Comparison of ENCODE assay signal across 1 cellular context in the genomic region with DNA sequence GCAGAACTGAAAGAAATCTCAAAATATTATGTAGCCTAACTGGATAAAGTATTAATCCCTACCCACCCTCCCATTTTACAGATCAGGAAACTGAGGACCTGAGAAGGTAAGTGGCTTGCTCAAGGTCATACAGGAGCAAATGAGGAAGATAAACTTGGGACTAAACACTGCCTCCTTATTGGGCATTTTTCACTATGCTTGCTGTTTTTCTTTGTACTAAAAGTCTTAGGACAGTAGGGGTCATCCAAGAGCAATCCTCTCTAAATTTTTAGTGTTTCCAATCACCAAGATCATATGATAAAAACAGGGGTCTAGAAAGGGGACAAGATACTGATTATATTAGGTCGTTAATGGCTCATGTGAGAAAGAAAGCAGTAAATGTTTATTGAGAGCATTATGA.
TF ChIP-seq lines count a peak whose summit lies in the region.

No MANE protein-coding gene starts in this region.

TF ChIP-seq in SK-N-SH treated with all-trans-retinoic acid at 6 μM for 48 hours, 23 proteins besides CTCF, POLR2A, EP300 and RAD21 (continued from another document):
- TF ChIP-seq, protein P1, sequence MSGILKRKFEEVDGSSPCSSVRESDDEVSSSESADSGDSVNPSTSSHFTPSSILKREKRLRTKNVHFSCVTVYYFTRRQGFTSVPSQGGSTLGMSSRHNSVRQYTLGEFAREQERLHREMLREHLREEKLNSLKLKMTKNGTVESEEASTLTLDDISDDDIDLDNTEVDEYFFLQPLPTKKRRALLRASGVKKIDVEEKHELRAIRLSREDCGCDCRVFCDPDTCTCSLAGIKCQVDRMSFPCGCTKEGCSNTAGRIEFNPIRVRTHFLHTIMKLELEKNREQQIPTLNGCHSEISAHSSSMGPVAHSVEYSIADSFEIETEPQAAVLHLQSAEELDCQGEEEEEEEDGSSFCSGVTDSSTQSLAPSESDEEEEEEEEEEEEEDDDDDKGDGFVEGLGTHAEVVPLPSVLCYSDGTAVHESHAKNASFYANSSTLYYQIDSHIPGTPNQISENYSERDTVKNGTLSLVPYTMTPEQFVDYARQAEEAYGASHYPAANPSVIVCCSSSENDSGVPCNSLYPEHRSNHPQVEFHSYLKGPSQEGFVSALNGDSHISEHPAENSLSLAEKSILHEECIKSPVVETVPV (CRISPR knock-in tag; IDR thresholded peaks at IDR 0.05), result no peak
- TF ChIP-seq ESRRG (CRISPR knock-in tag; IDR thresholded peaks at IDR 0.05) (no peak), TOX (CRISPR knock-in tag; IDR thresholded peaks at IDR 0.05; ENCODE audit: borderline replicate concordance) (no peak), GLIS3 (CRISPR knock-in tag; IDR thresholded peaks at IDR 0.05) (no peak), RARB (CRISPR knock-in tag; IDR thresholded peaks at IDR 0.05) (no peak)
- TF ChIP-seq, protein P2, sequence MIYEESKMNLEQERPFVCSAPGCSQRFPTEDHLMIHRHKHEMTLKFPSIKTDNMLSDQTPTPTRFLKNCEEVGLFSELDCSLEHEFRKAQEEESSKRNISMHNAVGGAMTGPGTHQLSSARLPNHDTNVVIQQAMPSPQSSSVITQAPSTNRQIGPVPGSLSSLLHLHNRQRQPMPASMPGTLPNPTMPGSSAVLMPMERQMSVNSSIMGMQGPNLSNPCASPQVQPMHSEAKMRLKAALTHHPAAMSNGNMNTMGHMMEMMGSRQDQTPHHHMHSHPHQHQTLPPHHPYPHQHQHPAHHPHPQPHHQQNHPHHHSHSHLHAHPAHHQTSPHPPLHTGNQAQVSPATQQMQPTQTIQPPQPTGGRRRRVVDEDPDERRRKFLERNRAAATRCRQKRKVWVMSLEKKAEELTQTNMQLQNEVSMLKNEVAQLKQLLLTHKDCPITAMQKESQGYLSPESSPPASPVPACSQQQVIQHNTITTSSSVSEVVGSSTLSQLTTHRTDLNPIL (CRISPR knock-in tag; IDR thresholded peaks at IDR 0.05; ENCODE audit: low read depth), result no peak
- TF ChIP-seq, protein P3, sequence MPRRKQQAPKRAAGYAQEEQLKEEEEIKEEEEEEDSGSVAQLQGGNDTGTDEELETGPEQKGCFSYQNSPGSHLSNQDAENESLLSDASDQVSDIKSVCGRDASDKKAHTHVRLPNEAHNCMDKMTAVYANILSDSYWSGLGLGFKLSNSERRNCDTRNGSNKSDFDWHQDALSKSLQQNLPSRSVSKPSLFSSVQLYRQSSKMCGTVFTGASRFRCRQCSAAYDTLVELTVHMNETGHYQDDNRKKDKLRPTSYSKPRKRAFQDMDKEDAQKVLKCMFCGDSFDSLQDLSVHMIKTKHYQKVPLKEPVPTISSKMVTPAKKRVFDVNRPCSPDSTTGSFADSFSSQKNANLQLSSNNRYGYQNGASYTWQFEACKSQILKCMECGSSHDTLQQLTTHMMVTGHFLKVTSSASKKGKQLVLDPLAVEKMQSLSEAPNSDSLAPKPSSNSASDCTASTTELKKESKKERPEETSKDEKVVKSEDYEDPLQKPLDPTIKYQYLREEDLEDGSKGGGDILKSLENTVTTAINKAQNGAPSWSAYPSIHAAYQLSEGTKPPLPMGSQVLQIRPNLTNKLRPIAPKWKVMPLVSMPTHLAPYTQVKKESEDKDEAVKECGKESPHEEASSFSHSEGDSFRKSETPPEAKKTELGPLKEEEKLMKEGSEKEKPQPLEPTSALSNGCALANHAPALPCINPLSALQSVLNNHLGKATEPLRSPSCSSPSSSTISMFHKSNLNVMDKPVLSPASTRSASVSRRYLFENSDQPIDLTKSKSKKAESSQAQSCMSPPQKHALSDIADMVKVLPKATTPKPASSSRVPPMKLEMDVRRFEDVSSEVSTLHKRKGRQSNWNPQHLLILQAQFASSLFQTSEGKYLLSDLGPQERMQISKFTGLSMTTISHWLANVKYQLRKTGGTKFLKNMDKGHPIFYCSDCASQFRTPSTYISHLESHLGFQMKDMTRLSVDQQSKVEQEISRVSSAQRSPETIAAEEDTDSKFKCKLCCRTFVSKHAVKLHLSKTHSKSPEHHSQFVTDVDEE (CRISPR knock-in tag; IDR thresholded peaks at IDR 0.05), result no peak
- TF ChIP-seq, protein P4, sequence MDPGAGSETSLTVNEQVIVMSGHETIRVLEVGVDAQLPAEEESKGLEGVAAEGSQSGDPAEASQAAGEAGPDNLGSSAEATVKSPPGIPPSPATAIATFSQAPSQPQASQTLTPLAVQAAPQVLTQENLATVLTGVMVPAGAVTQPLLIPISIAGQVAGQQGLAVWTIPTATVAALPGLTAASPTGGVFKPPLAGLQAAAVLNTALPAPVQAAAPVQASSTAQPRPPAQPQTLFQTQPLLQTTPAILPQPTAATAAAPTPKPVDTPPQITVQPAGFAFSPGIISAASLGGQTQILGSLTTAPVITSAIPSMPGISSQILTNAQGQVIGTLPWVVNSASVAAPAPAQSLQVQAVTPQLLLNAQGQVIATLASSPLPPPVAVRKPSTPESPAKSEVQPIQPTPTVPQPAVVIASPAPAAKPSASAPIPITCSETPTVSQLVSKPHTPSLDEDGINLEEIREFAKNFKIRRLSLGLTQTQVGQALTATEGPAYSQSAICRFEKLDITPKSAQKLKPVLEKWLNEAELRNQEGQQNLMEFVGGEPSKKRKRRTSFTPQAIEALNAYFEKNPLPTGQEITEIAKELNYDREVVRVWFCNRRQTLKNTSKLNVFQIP (CRISPR knock-in tag; IDR thresholded peaks at IDR 0.05; ENCODE audit: borderline replicate concordance, low read depth), result no peak
